ENCODE assay signal across 16 cellular contexts in genomic region chr1:224262373-224263054, GRCh38.
DNase-seq lines count a peak whose midpoint lies in the region; ATAC-seq and TF ChIP-seq lines count a peak whose summit lies in the region.
"Had no signal": no experiment of that assay in that cellular context is flagged by ENCODE, and none has a peak within 500 bp of the region (broad histone marks: within the 10 kb centered on the region; RNA-seq: fewer than 3 reads in every experiment).

No MANE protein-coding gene starts in this region.

- peak overlapping the region; percentile 35; the same call in 1 of the 2 replicates for H3K27ac ChIP-seq in MM.1S (ENCODE audit: low read length)
- H3K27ac ChIP-seq: cardiac muscle cell, vagina had no signal

- peak overlapping the region; percentile 4; the same call in 1 of the 2 replicates for H3K4me2 ChIP-seq in MM.1S (ENCODE audit: low read depth, low read length)

- H3K9me3 Mint-ChIP-seq in Caco-2 (ENCODE audit: unreplicated experiment), result no peaks in the 10 kb centered on the region

- BruUV-seq in Caco-2 (replicated peaks; lab: Mats Ljungman, UMichigan), result no TSS peak

- peak overlapping the region; percentile 6 for H3K27ac Mint-ChIP-seq in Caco-2 (ENCODE audit: unreplicated experiment)

- TF ChIP-seq CTCF in Caco-2 (IDR thresholded peaks at IDR 0.05; ENCODE audit: insufficient read depth in 1 of 2, low read depth in 1 of 2, low read length in 1 of 2, severe bottlenecking in 1 of 2, unreplicated experiment in 1 of 2), result no peak
- no peak for TF ChIP-seq CTCF in MM.1S (IDR thresholded peaks at IDR 0.05; ENCODE audit: low read length)
- TF ChIP-seq CTCF in mucosa of descending colon (IDR thresholded peaks at IDR 0.05), result no peak

- H3K36me3 ChIP-seq in Caco-2 (ENCODE audit: control insufficient read depth, insufficient read depth, low read length) (no peaks in the 10 kb centered on the region), MM.1S (replicated peaks; ENCODE audit: insufficient read depth, low read length) (no peaks in the 10 kb centered on the region), mucosa of descending colon (ENCODE audit: low read depth) (no peaks in the 10 kb centered on the region)
- H3K36me3 ChIP-seq: cardiac muscle cell had no signal

- DNase-seq in Caco-2 (no peak), MM.1S (peak; percentile 33), astrocyte of the hippocampus (ENCODE audit: low read depth, low spot score) (peak; percentile 11), mucosa of descending colon (no peak), mucosa of gallbladder (ENCODE audit: low spot score) (no peak), SKM-1 treated with dmso at 0.1 percent for 144 hours (lab: John Stamatoyannopoulos, UW; ENCODE audit: unreplicated experiment) (no peak), hepatic stellate cell (ENCODE audit: low spot score) (no peak), DMS114 treated with DMSO at 0.1 percent for 48 hours (lab: John Stamatoyannopoulos, UW; ENCODE audit: unreplicated experiment) (no peak)
- DNase-seq: activated CD4-positive, alpha-beta T cell treated with anti-CD3 and anti-CD28 coated beads for 48 hours; activated gamma-delta T cell treated with Interleukin-2 at 50 U/mL for 16 hours; BE2C; NCI-H146; NCI-H510A treated with DMSO at 0.1 percent for 48 hours had no signal

- intact Hi-C loops in Caco-2 (cut with micrococcal nuclease; ENCODE audit: unreplicated experiment) (no loop called here), mucosa of descending colon (cut with DNase I, micrococcal nuclease) (no loop called here)

- H3K27me3 Mint-ChIP-seq in Caco-2 (ENCODE audit: insufficient read depth, unreplicated experiment), result no peaks in the 10 kb centered on the region

- H4K20me1 ChIP-seq in MM.1S (ENCODE audit: insufficient read depth, low read length), result no peaks in the 10 kb centered on the region

- H3K4me1 Mint-ChIP-seq in Caco-2 (ENCODE audit: low read depth, unreplicated experiment), result peaks cover 8% of the 10 kb centered on the region

- H3K4me1 ChIP-seq in Caco-2, result no peaks in the 10 kb centered on the region
- peaks cover 30% of the 10 kb centered on the region for H3K4me1 ChIP-seq in MM.1S (ENCODE audit: low read length)
- H3K4me1 ChIP-seq in mucosa of descending colon (ENCODE audit: low read depth), result no peaks in the 10 kb centered on the region
- H3K4me1 ChIP-seq: vagina had no signal

- H3K36me3 Mint-ChIP-seq in Caco-2 (ENCODE audit: insufficient read depth, unreplicated experiment), result peaks cover 24% of the 10 kb centered on the region

- no peaks in the 10 kb centered on the region for H3K9me2 ChIP-seq in MM.1S (replicated peaks; ENCODE audit: insufficient read depth, low read length)

- POLR2A ChIA-PET in Caco-2 (lab: Charles Lee), result no interaction called here

- H3K27me3 ChIP-seq in Caco-2 (replicated peaks; ENCODE audit: control insufficient read depth, insufficient read depth, low read length), result no peaks in the 10 kb centered on the region
- H3K27me3 ChIP-seq in MM.1S (replicated peaks; ENCODE audit: insufficient read depth, low read length), result no peaks in the 10 kb centered on the region
- H3K27me3 ChIP-seq: BE2C, cardiac muscle cell, vagina had no signal

- H3K9me3 ChIP-seq in Caco-2, result no peaks in the 10 kb centered on the region
- H3K9me3 ChIP-seq in MM.1S (replicated peaks; ENCODE audit: insufficient read depth, low read length), result no peaks in the 10 kb centered on the region
- H3K9me3 ChIP-seq in mucosa of descending colon, result no peaks in the 10 kb centered on the region
- H3K9me3 ChIP-seq: BE2C, vagina had no signal

- H2AFZ ChIP-seq in MM.1S (ENCODE audit: low read length), result no peak overlapping the region

- H3K79me2 ChIP-seq in MM.1S (ENCODE audit: low read length), result no peaks in the 10 kb centered on the region

- peak; percentile 32 for ATAC-seq in mucosa of descending colon
- ATAC-seq: HepG2 had no signal

- H3K4me3 ChIP-seq in Caco-2 (ENCODE audit: low read depth, low read length) (no peak overlapping the region), MM.1S (ENCODE audit: low read length) (no peak overlapping the region), mucosa of descending colon (no peak overlapping the region)
- H3K4me3 ChIP-seq: cardiac muscle cell, vagina had no signal

- H3F3A ChIP-seq in MM.1S (ENCODE audit: insufficient read depth, low read length), result peaks cover 19% of the 10 kb centered on the region

- CTCF ChIA-PET in Caco-2 (lab: Charles Lee), result no interaction called here

- no peak overlapping the region for H3K9ac ChIP-seq in MM.1S (ENCODE audit: low read length)

- H3K4me3 Mint-ChIP-seq in Caco-2 (ENCODE audit: unreplicated experiment), result no peak overlapping the region

Comparison
In these comparisons a context has a peak if more than half of its experiments do, and no peak if none do; other contexts are left out.
1. DNase-seq: peak in MM.1S (single experiment) and astrocyte of the hippocampus (single experiment); none in Caco-2 (0 of 2), mucosa of descending colon (0 of 3), mucosa of gallbladder (single experiment), SKM-1 treated with dmso at 0.1 percent for 144 hours (single experiment), hepatic stellate cell (single experiment) and DMS114 treated with DMSO at 0.1 percent for 48 hours (single experiment).